8 cellular contexts compared by ENCODE assay signal in genomic region chr19:45079063-45079910, GRCh38. TPM values are rescaled to one million over a fixed set of nuclear protein-coding genes. Genes with fewer than 3 reads are reported as not detected.
DNase-seq lines count a peak whose midpoint lies in the region; ATAC-seq, FAIRE-seq and TF ChIP-seq lines count a peak whose summit lies in the region.

GEMIN7 (plus strand) TSS chr19:45079260; CDS start chr19:45090115, 10,855 bp downstream.

- TF ChIP-seq CTCF in GM13976 (IDR thresholded peaks at IDR 0.05; ENCODE audit: borderline replicate concordance, control extremely low read depth, extremely low read depth, insufficient read depth, missing control alignments) (no peak), fibroblast of mammary gland (conservative IDR thresholded peaks at IDR 0.05; ENCODE audit: control insufficient read depth, insufficient read depth, low read depth, low read length) (no peak), natural killer cell (IDR thresholded peaks at IDR 0.05) (no peak)

- in situ Hi-C loops in GM13976 (cut with MboI; ENCODE audit: low sequenced_read_pairs, unreplicated experiment), result no loop called here

- no peak for FAIRE-seq in RCC 7860 (lab: Jason Lieb, UNC)

- H3K27ac Mint-ChIP-seq in IgD-negative memory B cell (peak within 1 kb of the TSS; percentile 97 to 98 (median 97)), natural killer cell (peak within 1 kb of the TSS; percentile 96)
- H3K27ac Mint-ChIP-seq in activated T-helper 1 cell treated with anti-CD3 and anti-CD28 coated beads, Interleukin-12 subunit alpha, Interleukin-12 subunit beta, Interleukin-2, Interleukin-4 antibody, amounts not matched to agents 30 ng/mL and 10 ng/mL and 1 ng/mL, durations not matched to agents 14 hours and 24 hours and 36 hours, result peak within 1 kb of the TSS; percentile 94

- no peaks in the 10 kb centered on the region for H3K36me3 Mint-ChIP-seq in IgD-negative memory B cell
- peaks cover 14% of the 10 kb centered on the region for H3K36me3 Mint-ChIP-seq in activated T-helper 1 cell treated with anti-CD3 and anti-CD28 coated beads, Interleukin-12 subunit alpha, Interleukin-12 subunit beta, Interleukin-2, Interleukin-4 antibody, amounts not matched to agents 30 ng/mL and 10 ng/mL and 1 ng/mL, durations not matched to agents 14 hours and 24 hours and 36 hours (ENCODE audit: low read depth)
- H3K36me3 Mint-ChIP-seq in natural killer cell, result peaks cover 9% of the 10 kb centered on the region

- H3K9me3 Mint-ChIP-seq in IgD-negative memory B cell (no peaks in the 10 kb centered on the region), natural killer cell (no peaks in the 10 kb centered on the region)
- H3K9me3 Mint-ChIP-seq in activated T-helper 1 cell treated with anti-CD3 and anti-CD28 coated beads, Interleukin-12 subunit alpha, Interleukin-12 subunit beta, Interleukin-2, Interleukin-4 antibody, amounts not matched to agents 30 ng/mL and 10 ng/mL and 1 ng/mL, durations not matched to agents 14 hours and 24 hours and 36 hours, result no peaks in the 10 kb centered on the region

- H3K4me1 Mint-ChIP-seq in IgD-negative memory B cell, result peaks cover 19 to 42% (median 41%) of the 10 kb centered on the region in 3 donors
- H3K4me1 Mint-ChIP-seq in activated T-helper 1 cell treated with anti-CD3 and anti-CD28 coated beads, Interleukin-12 subunit alpha, Interleukin-12 subunit beta, Interleukin-2, Interleukin-4 antibody, amounts not matched to agents 30 ng/mL and 10 ng/mL and 1 ng/mL, durations not matched to agents 14 hours and 24 hours and 36 hours (ENCODE audit: low read depth), result peaks cover 40% of the 10 kb centered on the region
- peaks cover 44 to 62% of the 10 kb centered on the region in 2 donors for H3K4me1 Mint-ChIP-seq in natural killer cell

- ATAC-seq in natural killer cell (peak; percentile 62 to 72 (median 66)), GM21737 (IDR thresholded peaks at IDR 0.05; ENCODE audit: unreplicated experiment) (no peak)

- DNase-seq in GM13976 (ENCODE audit: low spot score) (peak; percentile 85), RCC 7860 (ENCODE audit: low spot score) (peak; percentile 48), fibroblast of mammary gland (ENCODE audit: low read depth) (peak; percentile 57), natural killer cell (peak; percentile 79)
- DNase-seq in activated T-helper 1 cell treated with anti-CD3 and anti-CD28 coated beads, Interleukin-12 subunit alpha, Interleukin-12 subunit beta, Interleukin-2, Interleukin-4 antibody, amounts not matched to agents 30 ng/mL and 10 ng/mL and 1 ng/mL, durations not matched to agents 14 hours and 24 hours and 36 hours (ENCODE audit: low spot score), result peak; percentile 76
- DNase-seq in stimulated activated naive CD4-positive, alpha-beta T cell (lab: John Stamatoyannopoulos, UW), result peak; percentile 21 to 73 (median 68)

- intact Hi-C loops in activated T-helper 1 cell treated with anti-CD3 and anti-CD28 coated beads, Interleukin-12 subunit alpha, Interleukin-12 subunit beta, Interleukin-2, Interleukin-4 antibody, amounts not matched to agents 30 ng/mL and 10 ng/mL and 1 ng/mL, durations not matched to agents 14 hours and 24 hours and 36 hours (cut with micrococcal nuclease), result loop anchor here (1.0 to 5.0 kb wide), 5 partner anchors 12 to 328 kb away; partner anchors contain the start of genes BLOC1S3, MARK4, POLR1G and PPP1R13L
- intact Hi-C loops in natural killer cell (cut with micrococcal nuclease), result loop anchor here (2.0 kb wide), 1 partner anchor 100 kb away; the partner anchor contains the start of genes BLOC1S3 and TRAPPC6A

- H3K27me3 Mint-ChIP-seq in IgD-negative memory B cell (no peaks in the 10 kb centered on the region), natural killer cell (ENCODE audit: low read depth in 2 of 2) (no peaks in the 10 kb centered on the region)
- no peaks in the 10 kb centered on the region for H3K27me3 Mint-ChIP-seq in activated T-helper 1 cell treated with anti-CD3 and anti-CD28 coated beads, Interleukin-12 subunit alpha, Interleukin-12 subunit beta, Interleukin-2, Interleukin-4 antibody, amounts not matched to agents 30 ng/mL and 10 ng/mL and 1 ng/mL, durations not matched to agents 14 hours and 24 hours and 36 hours (ENCODE audit: insufficient read depth)

- H3K4me3 Mint-ChIP-seq in IgD-negative memory B cell (peak within 1 kb of the TSS; percentile 92 to 99 (median 98)), natural killer cell (peak within 1 kb of the TSS; percentile 97)
- H3K4me3 Mint-ChIP-seq in activated T-helper 1 cell treated with anti-CD3 and anti-CD28 coated beads, Interleukin-12 subunit alpha, Interleukin-12 subunit beta, Interleukin-2, Interleukin-4 antibody, amounts not matched to agents 30 ng/mL and 10 ng/mL and 1 ng/mL, durations not matched to agents 14 hours and 24 hours and 36 hours, result peak within 1 kb of the TSS; percentile 99

- H3K4me3 ChIP-seq in fibroblast of mammary gland (ENCODE audit: control insufficient read depth, low read depth, low read length), result peak within 1 kb of the TSS; percentile 95

RNA-seq across cellular contexts. Expression of gene GEMIN7, which starts in this region (rescaled TPM):
- 115 TPM for polyA plus RNA-seq in IgD-negative memory B cell
- total RNA-seq in activated T-helper 1 cell treated with anti-CD3 and anti-CD28 coated beads, Interleukin-12 subunit alpha, Interleukin-12 subunit beta, Interleukin-2, Interleukin-4 antibody, amounts not matched to agents 30 ng/mL and 10 ng/mL and 1 ng/mL, durations not matched to agents 14 hours and 24 hours and 36 hours, result 46.8 and 53.6 TPM in 2 replicates
- 10 to 100 TPM; 27.7 to 28.7 (median 27.9) TPM for total RNA-seq in natural killer cell
